ENCODE assay signal across 21 cellular contexts in the genomic region with DNA sequence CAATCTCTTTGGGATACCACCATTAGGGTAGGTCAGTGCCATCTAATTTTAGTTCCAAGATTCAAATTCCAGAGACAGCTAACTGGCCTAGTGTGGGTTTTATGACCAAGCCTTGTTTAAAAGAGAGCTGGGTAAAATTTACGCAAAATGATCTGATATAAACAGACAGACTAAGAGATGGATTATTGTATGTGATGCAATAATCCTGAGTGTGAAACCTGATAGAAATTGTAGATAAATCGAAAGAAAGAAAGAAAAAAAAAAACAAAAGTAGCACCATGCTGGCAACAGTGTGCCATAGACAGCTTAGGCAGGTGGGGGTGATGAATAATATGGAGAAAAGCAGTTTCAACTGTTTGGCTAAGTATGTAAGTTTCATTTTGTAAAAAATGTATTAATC. TPM values are rescaled to one million over a fixed set of nuclear protein-coding genes. Genes with fewer than 3 reads are reported as not detected.
DNase-seq lines count a peak whose midpoint lies in the region; ATAC-seq lines count a peak whose summit lies in the region.
"Had no signal": no experiment of that assay in that cellular context is flagged by ENCODE, and none has a peak within 500 bp of the region (broad histone marks: within the 10 kb centered on the region; RNA-seq: fewer than 3 reads in every experiment).

No MANE protein-coding gene starts in this region.

- H3K36me3 Mint-ChIP-seq in activated CD4-positive, alpha-beta T cell treated with anti-CD3 and anti-CD28 coated beads for 36 hours (ENCODE audit: low read depth): peaks cover 61% of the 10 kb centered on the region
- peaks cover 4 to 52% (median 17%) of the 10 kb centered on the region in 3 donors for H3K36me3 Mint-ChIP-seq in CD8-positive, alpha-beta memory T cell
- H3K36me3 Mint-ChIP-seq in T-helper 17 cell (ENCODE audit: low read depth): peaks cover 15% of the 10 kb centered on the region
- peaks cover 19 to 56% (median 34%) of the 10 kb centered on the region in 5 donors for H3K36me3 Mint-ChIP-seq in naive thymus-derived CD4-positive, alpha-beta T cell

- H3K27me3 Mint-ChIP-seq in activated CD4-positive, alpha-beta T cell treated with anti-CD3 and anti-CD28 coated beads for 36 hours: no peaks in the 10 kb centered on the region
- peaks cover 0 to 7% of the 10 kb centered on the region in 2 donors for H3K27me3 Mint-ChIP-seq in CD8-positive, alpha-beta memory T cell
- H3K27me3 Mint-ChIP-seq in T-helper 17 cell: no peaks in the 10 kb centered on the region
- peaks cover 0 to 5% (median 0%) of the 10 kb centered on the region in 5 donors for H3K27me3 Mint-ChIP-seq in naive thymus-derived CD4-positive, alpha-beta T cell

- POLR2A ChIA-PET in activated CD4-positive, alpha-beta T cell treated with anti-CD3 and anti-CD28 coated beads for 36 hours (lab: Charles Lee): no interaction called here
- POLR2A ChIA-PET in CD8-positive, alpha-beta memory T cell (lab: Charles Lee): no interaction called here
- POLR2A ChIA-PET in naive thymus-derived CD4-positive, alpha-beta T cell (lab: Charles Lee): interaction anchor here (0.7 kb wide), 1 partner anchor 1286 kb away, joined by 3 read pairs; a partner anchor contains a TSS

- peak overlapping the region; percentile 53 for H3K27ac Mint-ChIP-seq in activated CD4-positive, alpha-beta T cell treated with anti-CD3 and anti-CD28 coated beads for 36 hours
- peak overlapping the region in 5 of 8 donors; percentile 18 to 94 (median 57) for H3K27ac Mint-ChIP-seq in CD8-positive, alpha-beta memory T cell
- peak overlapping the region; percentile 97 for H3K27ac Mint-ChIP-seq in T-helper 17 cell
- H3K27ac Mint-ChIP-seq in naive thymus-derived CD4-positive, alpha-beta T cell: peak overlapping the region in 7 of 9 donors; percentile 40 to 95 (median 62)

- no peak for ATAC-seq in activated CD4-positive, alpha-beta T cell treated with anti-CD3 and anti-CD28 coated beads for 36 hours
- ATAC-seq in T-helper 17 cell (no peak), GM19328 (IDR thresholded peaks at IDR 0.05; ENCODE audit: unreplicated experiment) (no peak)
- no peak for ATAC-seq in naive thymus-derived CD4-positive, alpha-beta T cell
- ATAC-seq: gastroesophageal sphincter, left cardiac atrium had no signal

- H3K36me3 ChIP-seq in CD8-positive, alpha-beta memory T cell (ENCODE audit: insufficient read depth, low read length): peaks cover 5% of the 10 kb centered on the region
- H3K36me3 ChIP-seq in naive thymus-derived CD4-positive, alpha-beta T cell (ENCODE audit: control insufficient read depth in 2 of 3, insufficient read depth in 3 of 3, low read length in 3 of 3): peaks cover 0 to 31% (median 0%) of the 10 kb centered on the region in 3 experiments
- H3K36me3 ChIP-seq: BE2C had no signal

- no peak overlapping the region for H3K4me3 ChIP-seq in CD8-positive, alpha-beta memory T cell (ENCODE audit: low read length)
- no peak overlapping the region for H3K4me3 ChIP-seq in naive thymus-derived CD4-positive, alpha-beta T cell (ENCODE audit: low read length)
- H3K4me3 ChIP-seq: esophagus muscularis mucosa, gastroesophageal sphincter, vagina had no signal

- DNase-seq in activated CD4-positive, alpha-beta T cell treated with anti-CD3 and anti-CD28 coated beads for 36 hours: no peak
- no peak for DNase-seq in activated CD4-positive, alpha-beta T cell treated with anti-CD3 and anti-CD28 coated beads, Interleukin-2, amount 50 U/mL, for 48 hours
- DNase-seq in CD8-positive, alpha-beta memory T cell: no peak
- DNase-seq in T-helper 17 cell: no peak
- no peak for DNase-seq in naive thymus-derived CD4-positive, alpha-beta T cell
- DNase-seq in HPDE6-E6E7 (ENCODE audit: extremely low spot score): no peak
- no peak for DNase-seq in NCI-H2196 treated with DMSO at 0.1 percent for 48 hours (lab: John Stamatoyannopoulos, UW; ENCODE audit: unreplicated experiment)
- DNase-seq: activated gamma-delta T cell; aorta; BE2C; DMS153; effector CD8-positive, alpha-beta T cell; left cardiac atrium; NCI-H1092; NCI-H2081 treated with DMSO at 0.1 percent for 48 hours; NCI-H510A treated with DMSO at 0.1 percent for 48 hours; substantia nigra had no signal

- CTCF ChIA-PET in activated CD4-positive, alpha-beta T cell treated with anti-CD3 and anti-CD28 coated beads for 36 hours (lab: Charles Lee): interaction anchor here (0.6 to 1.2 kb wide), 2 partner anchors 13 to 341 kb away, joined by 3 to 4 read pairs; no protein-coding TSS in a partner anchor
- CTCF ChIA-PET in CD8-positive, alpha-beta memory T cell (lab: Charles Lee): interaction anchor here (2.2 kb wide), 1 partner anchor 282 kb away, joined by 5 read pairs; no protein-coding TSS in a partner anchor
- CTCF ChIA-PET in naive thymus-derived CD4-positive, alpha-beta T cell (lab: Charles Lee): interaction anchor here (0.6 to 1.7 kb wide), 3 partner anchors 9 to 342 kb away, joined by 3 to 7 read pairs (median 4); no protein-coding TSS in a partner anchor

- H3K4me3 Mint-ChIP-seq in activated CD4-positive, alpha-beta T cell treated with anti-CD3 and anti-CD28 coated beads for 36 hours: peak overlapping the region; percentile 30
- peak overlapping the region in 1 of 7 donors; percentile 28 for H3K4me3 Mint-ChIP-seq in CD8-positive, alpha-beta memory T cell
- no peak overlapping the region for H3K4me3 Mint-ChIP-seq in T-helper 17 cell
- H3K4me3 Mint-ChIP-seq in naive thymus-derived CD4-positive, alpha-beta T cell: peak overlapping the region in 6 of 10 donors; percentile 5 to 45 (median 32)

- peaks cover 19% of the 10 kb centered on the region for H3K4me1 ChIP-seq in CD8-positive, alpha-beta memory T cell (ENCODE audit: insufficient read depth, low read length)
- H3K4me1 ChIP-seq in naive thymus-derived CD4-positive, alpha-beta T cell (ENCODE audit: control insufficient read depth in 2 of 2, insufficient read depth in 2 of 2, low read length in 2 of 2): peaks cover 10 to 14% of the 10 kb centered on the region in 2 donors
- H3K4me1 ChIP-seq: BE2C had no signal

- H3K27ac ChIP-seq in CD8-positive, alpha-beta memory T cell (ENCODE audit: low read depth, low read length): no peak overlapping the region
- no peak overlapping the region for H3K27ac ChIP-seq in naive thymus-derived CD4-positive, alpha-beta T cell (ENCODE audit: low read depth, low read length)
- H3K27ac ChIP-seq: esophagus muscularis mucosa, gastroesophageal sphincter, vagina had no signal

- H3K27me3 ChIP-seq in CD8-positive, alpha-beta memory T cell (ENCODE audit: insufficient read depth, low read length, poor library complexity, severe bottlenecking): no peaks in the 10 kb centered on the region
- H3K27me3 ChIP-seq in naive thymus-derived CD4-positive, alpha-beta T cell (ENCODE audit: control insufficient read depth in 2 of 2, insufficient read depth in 2 of 2, low read length in 2 of 2): no peaks in the 10 kb centered on the region
- H3K27me3 ChIP-seq: BE2C, esophagus muscularis mucosa, gastroesophageal sphincter, vagina had no signal

- peaks cover 53% of the 10 kb centered on the region for H3K4me1 Mint-ChIP-seq in activated CD4-positive, alpha-beta T cell treated with anti-CD3 and anti-CD28 coated beads for 36 hours
- peaks cover 57 to 73% (median 65%) of the 10 kb centered on the region in 3 donors for H3K4me1 Mint-ChIP-seq in CD8-positive, alpha-beta memory T cell
- peaks cover 49% of the 10 kb centered on the region for H3K4me1 Mint-ChIP-seq in T-helper 17 cell
- peaks cover 45 to 72% (median 67%) of the 10 kb centered on the region in 7 donors for H3K4me1 Mint-ChIP-seq in naive thymus-derived CD4-positive, alpha-beta T cell

- H3K9me3 Mint-ChIP-seq in activated CD4-positive, alpha-beta T cell treated with anti-CD3 and anti-CD28 coated beads for 36 hours (ENCODE audit: low read depth): peaks cover 2% of the 10 kb centered on the region
- H3K9me3 Mint-ChIP-seq in CD8-positive, alpha-beta memory T cell: no peaks in the 10 kb centered on the region
- H3K9me3 Mint-ChIP-seq in naive thymus-derived CD4-positive, alpha-beta T cell: peaks cover 0 to 24% (median 0%) of the 10 kb centered on the region in 11 donors

- no peaks in the 10 kb centered on the region for H3K9me3 ChIP-seq in CD8-positive, alpha-beta memory T cell (ENCODE audit: low read length)
- no peaks in the 10 kb centered on the region for H3K9me3 ChIP-seq in T-helper 17 cell (ENCODE audit: control insufficient read depth, low read length, poor library complexity, severe bottlenecking)
- H3K9me3 ChIP-seq in naive thymus-derived CD4-positive, alpha-beta T cell (ENCODE audit: control insufficient read depth in 2 of 3, low read length in 3 of 3): no peaks in the 10 kb centered on the region
- H3K9me3 ChIP-seq: BE2C, esophagus muscularis mucosa, gastroesophageal sphincter, vagina had no signal

- intact Hi-C loops in activated CD4-positive, alpha-beta T cell treated with anti-CD3 and anti-CD28 coated beads for 36 hours (cut with DNase I, micrococcal nuclease): loop anchor here (5.0 to 10.0 kb wide), 6 partner anchors 215 to 1185 kb away; a partner anchor contains a TSS
- intact Hi-C loops in naive thymus-derived CD4-positive, alpha-beta T cell (cut with micrococcal nuclease): loop anchor here (10.0 kb wide), 8 partner anchors 155 to 1475 kb away; a partner anchor contains a TSS

RNA-seq across cellular contexts. Expression of a gene that starts 2.9 kb away (rescaled TPM):
- total RNA-seq in activated CD4-positive, alpha-beta T cell treated with anti-CD3 and anti-CD28 coated beads for 36 hours: 10 to 100 TPM; 11.8 to 14.5 TPM
- total RNA-seq in CD8-positive, alpha-beta memory T cell: 10 to 100 TPM in 1 of 2 experiments, 1 to 10 TPM in 1; 9.7 to 10.0 TPM
- 10.8 TPM for polyA plus RNA-seq in CD8-positive, alpha-beta memory T cell
- total RNA-seq in T-helper 17 cell: 10 to 100 TPM in 1 of 2 donors, 1 to 10 TPM in 1; 9.8 to 12.5 TPM
- total RNA-seq in naive thymus-derived CD4-positive, alpha-beta T cell: 10 to 100 TPM in 4 of 5 experiments, 1 to 10 TPM in 1; 9.6 to 13.7 (median 12.3) TPM
- 10 to 100 TPM in 1 of 2 donors, 1 to 10 TPM in 1; 7.0 to 12.6 TPM for polyA plus RNA-seq in naive thymus-derived CD4-positive, alpha-beta T cell
